ENCODE assay signal across 16 cellular contexts in the genomic region with DNA sequence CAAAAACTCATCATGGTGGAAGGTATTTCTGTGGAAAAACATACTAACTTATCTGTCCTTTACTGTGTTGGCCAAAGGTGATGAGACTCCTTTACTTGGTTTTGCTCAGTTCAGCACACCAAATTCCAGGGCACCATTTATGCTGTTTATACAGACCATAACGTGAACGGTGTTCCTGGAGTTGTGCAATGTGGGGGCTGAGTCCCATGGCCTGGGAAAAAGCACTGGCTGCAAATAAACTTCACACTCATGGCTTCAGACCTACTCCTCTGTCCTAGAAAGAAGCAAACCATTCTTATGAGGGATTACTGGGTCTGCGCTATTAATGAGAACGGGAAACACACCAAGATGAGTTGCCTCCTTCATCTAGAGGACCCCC. TPM values are rescaled to one million over a fixed set of nuclear protein-coding genes. Genes with fewer than 3 reads are reported as not detected.
"Had no signal": no experiment of that assay in that cellular context is flagged by ENCODE, and none has a peak within 500 bp of the region (broad histone marks: within the 10 kb centered on the region; RNA-seq: fewer than 3 reads in every experiment).

No MANE protein-coding gene starts in this region.

- DNase-seq: activated B cell treated with CpG ODN at 0.5 μM for 24 hours; activated CD4-positive, alpha-beta memory T cell treated with anti-CD3 and anti-CD28 coated beads for 36 hours; activated CD4-positive, alpha-beta T cell treated with anti-CD3 and anti-CD28 coated beads for 4 hours; activated CD8-positive, alpha-beta memory T cell treated with anti-CD3 and anti-CD28 coated beads, Interleukin-2, amount 10 ng/mL, durations not matched to agents 7 days and 5 days; amniotic stem cell; caudate nucleus; dorsolateral prefrontal cortex; foreskin fibroblast; midbrain; stimulated activated CD4-positive, alpha-beta T cell treated with anti-CD3 and anti-CD28 coated beads, Interleukin-12 subunit alpha, Interleukin-12 subunit beta, amount 100 ng/mL, for 4 hours; stimulated activated CD4-positive, alpha-beta T cell treated with anti-CD3 and anti-CD28 coated beads, Interleukin-1b, Interleukin-23, amount 100 ng/mL, for 48 hours; stimulated activated naive CD4-positive, alpha-beta T cell treated with Interleukin-2 at 50 U/mL for 16 hours; T-helper 1 cell; T-helper 9 cell had no signal

- H3K27ac ChIP-seq: dorsolateral prefrontal cortex, tibial nerve had no signal

- H3K4me3 ChIP-seq: dorsolateral prefrontal cortex, lung, tibial nerve had no signal

- H3K36me3 ChIP-seq: tibial nerve had no signal

- H3K4me1 ChIP-seq: tibial nerve had no signal

- H3K27me3 ChIP-seq: tibial nerve had no signal

- H3K9me3 ChIP-seq: tibial nerve had no signal

- ATAC-seq: activated CD8-positive, alpha-beta memory T cell treated with anti-CD3 and anti-CD28 coated beads, Interleukin-2, amount 10 ng/mL, durations not matched to agents 7 days and 5 days had no signal

RNA-seq across cellular contexts. Expression of a gene that starts 10.4 kb away (rescaled TPM):
- total RNA-seq: activated B cell treated with CpG ODN at 0.5 μM for 24 hours; activated CD4-positive, alpha-beta memory T cell treated with anti-CD3 and anti-CD28 coated beads for 36 hours; activated CD8-positive, alpha-beta memory T cell treated with anti-CD3 and anti-CD28 coated beads, Interleukin-2, amount 10 ng/mL, durations not matched to agents 7 days and 5 days had no signal
